ENCODE assay signal across 15 cellular contexts in genomic region chr3:156626104-156626503, GRCh38. TPM values are rescaled to one million over a fixed set of nuclear protein-coding genes. Genes with fewer than 3 reads are reported as not detected.
DNase-seq lines count a peak whose midpoint lies in the region; ATAC-seq and TF ChIP-seq lines count a peak whose summit lies in the region.
"Had no signal": no experiment of that assay in that cellular context is flagged by ENCODE, and none has a peak within 500 bp of the region (broad histone marks: within the 10 kb centered on the region; RNA-seq: fewer than 3 reads in every experiment).

No MANE protein-coding gene starts in this region.

- peaks cover 3% of the 10 kb centered on the region for H3K79me1 ChIP-seq in trophoblast cell (ENCODE audit: low read length)

- no peak overlapping the region for H2AFZ ChIP-seq in trophoblast cell (ENCODE audit: insufficient read depth, low read length, poor library complexity)

- H3K14ac ChIP-seq in trophoblast cell (ENCODE audit: low read length) = no peak overlapping the region

- H4K8ac ChIP-seq in trophoblast cell (ENCODE audit: low read depth, low read length) = no peak overlapping the region

- H3K9me3 ChIP-seq in RWPE2 (ENCODE audit: severe bottlenecking) (no peaks in the 10 kb centered on the region), trophoblast cell (ENCODE audit: insufficient read depth, low read depth, low read length) (no peaks in the 10 kb centered on the region)
- H3K9me3 ChIP-seq: left ventricle myocardium inferior, SK-N-SH had no signal

- DNase-seq in NCI-H146 (lab: John Stamatoyannopoulos, UW) (peak; percentile 39), NCI-H146 treated with DMSO at 0.1 percent for 48 hours (lab: John Stamatoyannopoulos, UW; ENCODE audit: unreplicated experiment) (no peak), NCI-H1417 (lab: John Stamatoyannopoulos, UW) (peak; percentile 71 to 93 (median 78)), RWPE2 (ENCODE audit: low spot score) (peak; percentile 79), trophoblast cell (peak; percentile 80 to 89), GM10266 (ENCODE audit: extremely low spot score) (no peak), dedifferentiated amniotic fluid mesenchymal stem cell (ENCODE audit: extremely low spot score) (no peak), C1 segment of cervical spinal cord (lab: John Stamatoyannopoulos, UW) (no peak)
- DNase-seq: activated naive CD4-positive, alpha-beta T cell treated with anti-CD3 and anti-CD28 coated beads, Interleukin-2, amount 50 U/mL, for 16 hours; foreskin melanocyte; left ventricle myocardium inferior; NCI-H446; SK-N-SH had no signal

- H3K4ac ChIP-seq in trophoblast cell (ENCODE audit: low read depth, low read length) = no peak overlapping the region

- H3K36me3 ChIP-seq in RWPE2 (ENCODE audit: low read depth) (no peaks in the 10 kb centered on the region), trophoblast cell (ENCODE audit: control insufficient read depth in 1 of 2, insufficient read depth in 2 of 2, low read length in 2 of 2) (no peaks in the 10 kb centered on the region)
- H3K36me3 ChIP-seq: left ventricle myocardium inferior had no signal

- no peak overlapping the region for H4K91ac ChIP-seq in trophoblast cell (ENCODE audit: low read depth, low read length)

- H2BK12ac ChIP-seq in trophoblast cell (ENCODE audit: low read length) = no peak overlapping the region

- H3K9ac ChIP-seq in trophoblast cell (ENCODE audit: low read length) = no peak overlapping the region
- H3K9ac ChIP-seq: SK-N-SH had no signal

- H2BK5ac ChIP-seq in trophoblast cell (ENCODE audit: low read depth, low read length, poor library complexity) = no peak overlapping the region

- no peak overlapping the region for H3K18ac ChIP-seq in trophoblast cell (ENCODE audit: low read length)

- no peak overlapping the region for H2AK5ac ChIP-seq in trophoblast cell (ENCODE audit: low read length)

- no peak overlapping the region for H3K4me2 ChIP-seq in trophoblast cell (ENCODE audit: low read length)
- H3K4me2 ChIP-seq: SK-N-SH had no signal

- WGBS in trophoblast cell (ENCODE audit: extremely low coverage, insufficient coverage, insufficient read length) = no CpG with 5 or more reads among the region's 5 CpGs

- H3K27ac ChIP-seq in RWPE2 (ENCODE audit: poor library complexity, severe bottlenecking) = no peak overlapping the region
- H3K27ac ChIP-seq in trophoblast cell (ENCODE audit: low read depth, low read length) = no peak overlapping the region
- H3K27ac ChIP-seq: 22Rv1, left ventricle myocardium inferior had no signal

- H4K12ac ChIP-seq in trophoblast cell (ENCODE audit: low read depth, low read length) = no peak overlapping the region

- TF ChIP-seq CTCF in RWPE2 (IDR thresholded peaks at IDR 0.05; ENCODE audit: poor library complexity, severe bottlenecking) (no peak), GM10266 (IDR thresholded peaks at IDR 0.05; ENCODE audit: control insufficient read depth, insufficient read depth, low read depth, missing control alignments) (no peak)

- H3K4me1 ChIP-seq in RWPE2 (ENCODE audit: insufficient read depth, poor library complexity, severe bottlenecking) (peaks cover 29% of the 10 kb centered on the region), trophoblast cell (ENCODE audit: control insufficient read depth in 1 of 2, insufficient read depth in 2 of 2, low read length in 2 of 2) (peaks cover 0 to 2% of the 10 kb centered on the region in 2 experiments)

- H3K4me3 ChIP-seq in RWPE2 (ENCODE audit: severe bottlenecking) (no peak overlapping the region), trophoblast cell (ENCODE audit: low read depth, low read length) (no peak overlapping the region)
- H3K4me3 ChIP-seq: left ventricle myocardium inferior had no signal

- H3K27me3 ChIP-seq in RWPE2 (ENCODE audit: insufficient read depth, poor library complexity, severe bottlenecking) (no peaks in the 10 kb centered on the region), trophoblast cell (ENCODE audit: insufficient read depth, low read length) (no peaks in the 10 kb centered on the region)

- ATAC-seq in RWPE2 (ENCODE audit: low read depth) = peak; percentile 65
- ATAC-seq: stimulated activated memory B cell treated with anti-CD40 and anti-IgM and Interleukin-4, amounts not matched to agents 10 μg/mL and 1 μg/mL and 100 μg/mL, for 72 hours had no signal

- no peak overlapping the region for H2BK120ac ChIP-seq in trophoblast cell (ENCODE audit: insufficient read depth, low read length, poor library complexity)

- H3K23ac ChIP-seq in trophoblast cell (ENCODE audit: low read length) = no peak overlapping the region

- H3K79me2 ChIP-seq in trophoblast cell (ENCODE audit: control insufficient read depth, insufficient read depth, low read length, poor library complexity) = no peaks in the 10 kb centered on the region

RNA-seq across cellular contexts. Expression of gene TIPARP, which starts 48.3 kb away (rescaled TPM):
- 31.9 and 33.4 TPM in 2 replicates for polyA plus RNA-seq in trophoblast cell (2013)

Comparison
In these comparisons a context has a peak if more than half of its experiments do, and no peak if none do; other contexts are left out.
1. DNase-seq: peak in NCI-H146 (single experiment), NCI-H1417 (3 of 3), RWPE2 (single experiment) and trophoblast cell (2 of 2); none in NCI-H146 treated with DMSO at 0.1 percent for 48 hours (single experiment), GM10266 (single experiment), dedifferentiated amniotic fluid mesenchymal stem cell (single experiment) and C1 segment of cervical spinal cord (0 of 14).